In the genomic region with DNA sequence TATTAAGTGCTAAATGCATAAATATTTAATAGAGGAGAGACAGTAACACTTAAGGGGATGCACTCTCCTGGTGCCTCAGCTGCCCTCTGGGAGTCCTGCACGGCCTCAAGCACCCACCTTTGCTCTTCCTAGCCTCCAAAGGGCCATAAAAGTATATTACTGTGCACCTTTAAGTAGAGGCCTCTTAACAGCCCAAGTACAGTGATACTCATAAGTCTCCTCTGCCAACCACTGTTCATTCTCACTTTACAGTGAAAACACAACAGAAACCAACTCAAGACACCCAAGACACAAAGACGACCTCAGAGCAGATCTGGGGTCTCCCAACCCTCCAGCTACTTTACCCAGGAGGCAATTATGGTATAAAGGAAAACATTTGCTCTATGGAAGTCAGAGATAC, we compare ENCODE assay signal across 8 cellular contexts. TPM values are rescaled to one million over a fixed set of nuclear protein-coding genes. Genes with fewer than 3 reads are reported as not detected.
DNase-seq lines count a peak whose midpoint lies in the region; ATAC-seq lines count a peak whose summit lies in the region.
"Not testable (repeated sequence)": the region's sequence is repeated elsewhere in the genome, so short reads cannot be mapped to it uniquely, and the experiment has no call there.

No MANE protein-coding gene starts in this region.

- H3K4me3 Mint-ChIP-seq in activated CD4-positive, alpha-beta T cell treated with anti-CD3 and anti-CD28 coated beads for 36 hours, result not testable (repeated sequence)
- H3K4me3 Mint-ChIP-seq in stimulated activated naive B cell treated with anti-CD40 and anti-IgM and Interleukin-4, amounts not matched to agents 10 μg/mL and 1 μg/mL and 100 μg/mL, for 72 hours, result peak overlapping the region in 1 of 2 donors; percentile 25

- not testable (repeated sequence) for H3K27me3 Mint-ChIP-seq in activated CD4-positive, alpha-beta T cell treated with anti-CD3 and anti-CD28 coated beads for 36 hours; stimulated activated naive B cell treated with anti-CD40 and anti-IgM and Interleukin-4, amounts not matched to agents 10 μg/mL and 1 μg/mL and 100 μg/mL, for 72 hours

- intact Hi-C loops in activated CD4-positive, alpha-beta T cell treated with anti-CD3 and anti-CD28 coated beads for 36 hours (cut with DNase I, micrococcal nuclease), result loop anchor here (2.0 kb wide), 1 partner anchor 23 kb away; no protein-coding TSS in a partner anchor

- H3K9me3 Mint-ChIP-seq in activated CD4-positive, alpha-beta T cell treated with anti-CD3 and anti-CD28 coated beads for 36 hours (ENCODE audit: low read depth); stimulated activated naive B cell treated with anti-CD40 and anti-IgM and Interleukin-4, amounts not matched to agents 10 μg/mL and 1 μg/mL and 100 μg/mL, for 72 hours: not testable (repeated sequence)

- CTCF ChIA-PET in activated CD4-positive, alpha-beta T cell treated with anti-CD3 and anti-CD28 coated beads for 36 hours (lab: Charles Lee), result interaction anchor here (0.6 to 2.6 kb wide), 4 partner anchors 19 to 101 kb away, joined by 3 to 7 read pairs (median 4); no protein-coding TSS in a partner anchor

- H3K4me1 Mint-ChIP-seq in activated CD4-positive, alpha-beta T cell treated with anti-CD3 and anti-CD28 coated beads for 36 hours, result peaks cover 24% of the 10 kb centered on the region
- peaks cover 51 to 71% of the 10 kb centered on the region in 2 donors for H3K4me1 Mint-ChIP-seq in stimulated activated naive B cell treated with anti-CD40 and anti-IgM and Interleukin-4, amounts not matched to agents 10 μg/mL and 1 μg/mL and 100 μg/mL, for 72 hours

- H3K27ac Mint-ChIP-seq in activated CD4-positive, alpha-beta T cell treated with anti-CD3 and anti-CD28 coated beads for 36 hours, result not testable (repeated sequence)
- H3K27ac Mint-ChIP-seq in stimulated activated naive B cell treated with anti-CD40 and anti-IgM and Interleukin-4, amounts not matched to agents 10 μg/mL and 1 μg/mL and 100 μg/mL, for 72 hours, result peak overlapping the region; percentile 82

- ATAC-seq in GM18502 (IDR thresholded peaks at IDR 0.05; ENCODE audit: poor library complexity, unreplicated experiment) (peak; percentile 82), GM19023 (IDR thresholded peaks at IDR 0.05; ENCODE audit: unreplicated experiment) (peak; percentile 66), GM21390 (IDR thresholded peaks at IDR 0.05; ENCODE audit: unreplicated experiment) (peak; percentile 76), HG02623 (IDR thresholded peaks at IDR 0.05; ENCODE audit: unreplicated experiment) (peak; percentile 72), HG03039 (IDR thresholded peaks at IDR 0.05; ENCODE audit: unreplicated experiment) (peak; percentile 52), HG03378 (IDR thresholded peaks at IDR 0.05; ENCODE audit: unreplicated experiment) (peak; percentile 80)
- ATAC-seq in activated CD4-positive, alpha-beta T cell treated with anti-CD3 and anti-CD28 coated beads for 36 hours, result peak; percentile 61
- peak; percentile 72 to 74 for ATAC-seq in stimulated activated naive B cell treated with anti-CD40 and anti-IgM and Interleukin-4, amounts not matched to agents 10 μg/mL and 1 μg/mL and 100 μg/mL, for 72 hours (replicated peaks)

- POLR2A ChIA-PET in activated CD4-positive, alpha-beta T cell treated with anti-CD3 and anti-CD28 coated beads for 36 hours (lab: Charles Lee), result not testable (repeated sequence)

- H3K36me3 Mint-ChIP-seq in activated CD4-positive, alpha-beta T cell treated with anti-CD3 and anti-CD28 coated beads for 36 hours (ENCODE audit: low read depth), result not testable (repeated sequence)
- H3K36me3 Mint-ChIP-seq in stimulated activated naive B cell treated with anti-CD40 and anti-IgM and Interleukin-4, amounts not matched to agents 10 μg/mL and 1 μg/mL and 100 μg/mL, for 72 hours, result peaks cover 25 to 41% of the 10 kb centered on the region in 2 donors

- DNase-seq in activated CD4-positive, alpha-beta T cell treated with anti-CD3 and anti-CD28 coated beads for 36 hours; stimulated activated naive B cell treated with anti-CD40 and anti-IgM and Interleukin-4, amounts not matched to agents 10 μg/mL and 1 μg/mL and 100 μg/mL, for 72 hours: not testable (repeated sequence)

RNA-seq across cellular contexts. Expression of gene CD58, which starts 26.6 kb away (rescaled TPM):
- 10 to 100 TPM; 12.4 to 16.0 TPM for total RNA-seq in activated CD4-positive, alpha-beta T cell treated with anti-CD3 and anti-CD28 coated beads for 36 hours
